17 cellular contexts compared by ENCODE assay signal in genomic region chr3:79414821-79415220, GRCh38.
A peak's percentile ranks its signal among the peaks of the same experiment; 100 is the strongest.
DNase-seq lines count a peak whose midpoint lies in the region; ATAC-seq lines count a peak whose summit lies in the region.
"Had no signal": no experiment of that assay in that cellular context is flagged by ENCODE, and none has a peak within 500 bp of the region (broad histone marks: within the 10 kb centered on the region; RNA-seq: fewer than 3 reads in every experiment).

No MANE protein-coding gene starts in this region.

- H3K9me3 ChIP-seq in MG63 (no peaks in the 10 kb centered on the region), mesenchymal stem cell (ENCODE audit: control insufficient read depth, low read length) (no peaks in the 10 kb centered on the region)
- H3K9me3 ChIP-seq: BLaER1 treated with 17β-estradiol and CSF1 and Interleukin-3, amounts not matched to agents 10 nM and 100 nM; esophagus muscularis mucosa had no signal

- H2BK12ac ChIP-seq in mesenchymal stem cell (ENCODE audit: low read length in 2 of 2): no peak overlapping the region

- no peak overlapping the region for H3K14ac ChIP-seq in mesenchymal stem cell (ENCODE audit: low read length in 2 of 2)

- H3K4ac ChIP-seq in mesenchymal stem cell (ENCODE audit: low read depth in 1 of 2, low read length in 2 of 2): no peak overlapping the region

- no peak for ATAC-seq in activated T-cell treated with anti-CD3 and anti-CD28 coated beads, Interleukin-2, amount 50 U/mL, for 72 hours (replicated peaks in 1 of 2)
- no peak for ATAC-seq in HG02884 (IDR thresholded peaks at IDR 0.05; ENCODE audit: unreplicated experiment)

- H4K91ac ChIP-seq in mesenchymal stem cell (ENCODE audit: low read length): no peak overlapping the region

- no peaks in the 10 kb centered on the region for H3K4me1 Mint-ChIP-seq in activated T-cell treated with anti-CD3 and anti-CD28 coated beads, Interleukin-2, amount 50 U/mL, for 72 hours (ENCODE audit: low read depth)
- H3K4me1 Mint-ChIP-seq: central memory CD8-positive, alpha-beta T cell; nephron progenitor cell had no signal

- no peaks in the 10 kb centered on the region for H3K79me1 ChIP-seq in mesenchymal stem cell (replicated peaks; ENCODE audit: low read length, poor library complexity, severe bottlenecking)

- peaks cover 9 to 13% of the 10 kb centered on the region in 2 donors for H3K9me3 Mint-ChIP-seq in activated T-cell treated with anti-CD3 and anti-CD28 coated beads, Interleukin-2, amount 50 U/mL, for 72 hours
- H3K9me3 Mint-ChIP-seq: nephron progenitor cell had no signal

- H3K27ac Mint-ChIP-seq in activated T-cell treated with anti-CD3 and anti-CD28 coated beads, Interleukin-2, amount 50 U/mL, for 72 hours: no peak overlapping the region
- H3K27ac Mint-ChIP-seq: nephron progenitor cell had no signal

- no peak overlapping the region for H4K8ac ChIP-seq in mesenchymal stem cell (ENCODE audit: low read length)

- no peak overlapping the region for H2AFZ ChIP-seq in mesenchymal stem cell (ENCODE audit: low read depth, low read length)

- H3K9ac ChIP-seq in mesenchymal stem cell (ENCODE audit: low read length): peak overlapping the region; percentile 4
- H3K9ac ChIP-seq: BLaER1 treated with 17β-estradiol and CSF1 and Interleukin-3, amounts not matched to agents 10 nM and 100 nM had no signal

- H3K36me3 Mint-ChIP-seq in activated T-cell treated with anti-CD3 and anti-CD28 coated beads, Interleukin-2, amount 50 U/mL, for 72 hours (ENCODE audit: insufficient read depth in 2 of 2): peaks cover 0 to 1% of the 10 kb centered on the region in 2 donors

- H2BK15ac ChIP-seq in mesenchymal stem cell (ENCODE audit: low read depth, poor library complexity, severe bottlenecking): no peak overlapping the region

- no peak overlapping the region for H3K4me3 Mint-ChIP-seq in activated T-cell treated with anti-CD3 and anti-CD28 coated beads, Interleukin-2, amount 50 U/mL, for 72 hours
- H3K4me3 Mint-ChIP-seq: central memory CD8-positive, alpha-beta T cell; nephron progenitor cell had no signal

- no peak overlapping the region for H2AK5ac ChIP-seq in mesenchymal stem cell (ENCODE audit: low read length, severe bottlenecking)

- no peak overlapping the region for H2BK120ac ChIP-seq in mesenchymal stem cell (ENCODE audit: low read depth, low read length)

- no peak overlapping the region for H3K23ac ChIP-seq in mesenchymal stem cell (ENCODE audit: low read length in 2 of 2)

- WGBS in mesenchymal stem cell: 47% methylated on average over 2 of the region's 3 CpGs

- H3K4me1 ChIP-seq in mesenchymal stem cell (ENCODE audit: control insufficient read depth, insufficient read depth, low read depth, low read length): no peaks in the 10 kb centered on the region
- H3K4me1 ChIP-seq: esophagus muscularis mucosa had no signal

- no peaks in the 10 kb centered on the region for H3K27me3 Mint-ChIP-seq in activated T-cell treated with anti-CD3 and anti-CD28 coated beads, Interleukin-2, amount 50 U/mL, for 72 hours (ENCODE audit: low read depth)
- H3K27me3 Mint-ChIP-seq: central memory CD8-positive, alpha-beta T cell had no signal

- peak; percentile 21 for DNase-seq in AG08396 (ENCODE audit: low spot score)
- peak; percentile 43 for DNase-seq in MG63
- DNase-seq in fibroblast of gingiva (ENCODE audit: low read depth): peak; percentile 86
- DNase-seq in mesenchymal stem cell: peak; percentile 55
- no peak for DNase-seq in activated T-cell treated with anti-CD3 and anti-CD28 coated beads, Interleukin-2, amount 50 U/mL, for 72 hours
- no peak for DNase-seq in NCI-H2196 (lab: John Stamatoyannopoulos, UW; ENCODE audit: unreplicated experiment)
- DNase-seq in stimulated activated CD8-positive, alpha-beta memory T cell treated with anti-CD3 and anti-CD28 coated beads, Interleukin-4, amount 100 ng/mL, for 48 hours: no peak
- DNase-seq: activated CD4-positive, alpha-beta T cell treated with anti-CD3 and anti-CD28 coated beads, Interleukin-2, amount 50 U/mL, for 48 hours; activated effector memory CD4-positive, alpha-beta T cell treated with Interleukin-2 at 50 U/mL for 16 hours; islet precursor cell; KG1; nephron progenitor cell; T-helper 2 cell had no signal

- no peak overlapping the region for H3K4me2 ChIP-seq in mesenchymal stem cell (ENCODE audit: low read length, poor library complexity, severe bottlenecking)
- H3K4me2 ChIP-seq: BLaER1 treated with 17β-estradiol and CSF1 and Interleukin-3, amounts not matched to agents 10 nM and 100 nM had no signal

- H3K36me3 ChIP-seq in MG63: no peaks in the 10 kb centered on the region
- no peaks in the 10 kb centered on the region for H3K36me3 ChIP-seq in mesenchymal stem cell (ENCODE audit: control insufficient read depth in 1 of 2, insufficient read depth in 2 of 2, low read depth in 1 of 2, low read length in 2 of 2)
- H3K36me3 ChIP-seq: BLaER1 treated with 17β-estradiol and CSF1 and Interleukin-3, amounts not matched to agents 10 nM and 100 nM; esophagus muscularis mucosa had no signal

- H3K27me3 ChIP-seq in MG63: no peaks in the 10 kb centered on the region
- no peaks in the 10 kb centered on the region for H3K27me3 ChIP-seq in mesenchymal stem cell (ENCODE audit: control insufficient read depth in 1 of 2, insufficient read depth in 1 of 2, low read length in 2 of 2)
- H3K27me3 ChIP-seq: BLaER1 treated with 17β-estradiol and CSF1 and Interleukin-3, amounts not matched to agents 10 nM and 100 nM; esophagus muscularis mucosa had no signal

- H2BK5ac ChIP-seq in mesenchymal stem cell (ENCODE audit: low read depth, low read length, poor library complexity, severe bottlenecking): no peak overlapping the region

- H3K4me3 ChIP-seq in MG63: no peak overlapping the region
- H3K4me3 ChIP-seq in mesenchymal stem cell (ENCODE audit: insufficient read depth in 1 of 2, low read depth in 1 of 2, low read length in 2 of 2): no peak overlapping the region
- H3K4me3 ChIP-seq: BLaER1 treated with 17β-estradiol and CSF1 and Interleukin-3, amounts not matched to agents 10 nM and 100 nM; esophagus muscularis mucosa had no signal

- no peak overlapping the region for H3K27ac ChIP-seq in mesenchymal stem cell (ENCODE audit: low read length, poor library complexity, severe bottlenecking)
- H3K27ac ChIP-seq: BLaER1 treated with 17β-estradiol and CSF1 and Interleukin-3, amounts not matched to agents 10 nM and 100 nM; esophagus muscularis mucosa had no signal

- H3K18ac ChIP-seq in mesenchymal stem cell (ENCODE audit: low read depth in 1 of 2, low read length in 2 of 2): no peak overlapping the region

Comparison
In these comparisons a context has a peak if more than half of its experiments do, and no peak if none do; other contexts are left out.
1. DNase-seq: peak in AG08396 (single experiment), MG63 (single experiment), fibroblast of gingiva (single experiment) and mesenchymal stem cell (single experiment); none in activated T-cell treated with anti-CD3 and anti-CD28 coated beads, Interleukin-2, amount 50 U/mL, for 72 hours (0 of 2), NCI-H2196 (single experiment) and stimulated activated CD8-positive, alpha-beta memory T cell treated with anti-CD3 and anti-CD28 coated beads, Interleukin-4, amount 100 ng/mL, for 48 hours (single experiment).